In the genomic region with DNA sequence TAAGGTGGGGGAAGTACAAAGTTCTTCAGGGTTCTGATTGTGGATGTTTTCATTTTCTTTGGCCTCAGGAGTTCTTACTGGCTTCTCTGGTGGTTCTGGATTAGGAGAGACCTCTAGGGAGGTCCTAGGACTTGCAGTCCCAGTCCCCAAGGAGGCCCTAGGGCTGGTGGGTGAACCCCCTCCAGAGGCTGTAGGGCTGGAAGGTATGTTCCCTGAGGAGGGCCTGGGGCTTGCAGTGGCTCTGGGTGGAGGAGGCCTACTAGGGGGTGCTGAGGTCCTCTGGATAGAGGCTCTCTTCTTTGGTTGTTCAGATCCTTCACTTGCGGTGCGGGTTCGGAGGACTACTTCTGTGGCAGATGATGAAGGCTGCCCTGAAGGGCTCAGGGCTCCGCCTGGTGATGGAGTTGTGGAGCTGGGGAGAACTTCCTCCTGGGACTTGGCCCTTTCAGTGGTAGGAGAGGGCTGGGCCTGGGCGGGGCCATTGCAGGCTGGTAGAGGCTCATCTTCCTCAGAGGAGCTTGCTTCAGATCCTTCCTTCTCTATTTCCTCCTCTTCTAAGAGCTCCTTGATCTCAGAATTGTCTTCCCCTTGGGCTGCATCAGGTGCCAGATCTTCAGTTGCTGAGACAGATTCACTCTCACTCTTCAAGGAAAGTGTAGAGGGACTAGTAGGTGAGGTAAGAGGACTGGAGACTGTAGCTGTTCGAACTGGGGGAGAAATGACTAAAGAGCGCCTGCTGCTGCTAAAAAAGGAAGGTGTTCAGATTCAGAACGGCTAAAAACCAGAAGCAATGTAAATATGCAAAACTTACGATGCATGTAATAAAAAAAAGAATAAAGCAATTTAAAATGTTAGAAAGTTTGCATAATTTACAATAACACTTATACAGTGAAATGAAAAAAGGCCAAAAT, we compare ENCODE assay signal across 10 cellular contexts. TPM values are rescaled to one million over a fixed set of nuclear protein-coding genes. Genes with fewer than 3 reads are reported as not detected.
A peak's percentile ranks its signal among the peaks of the same experiment; 100 is the strongest.
DNase-seq lines count a peak whose midpoint lies in the region; ATAC-seq and TF ChIP-seq lines count a peak whose summit lies in the region.
"Not testable (repeated sequence)": the region's sequence is repeated elsewhere in the genome, so short reads cannot be mapped to it uniquely, and the experiment has no call there.
"Had no signal": no experiment of that assay in that cellular context is flagged by ENCODE, and none has a peak within 500 bp of the region (broad histone marks: within the 10 kb centered on the region; RNA-seq: fewer than 3 reads in every experiment).

No MANE protein-coding gene starts in this region.

- not testable (repeated sequence) for H2BK5ac ChIP-seq in H9 (ENCODE audit: insufficient read length, low read length)

- H3K27me3 Mint-ChIP-seq in CD14-positive monocyte (ENCODE audit: low read depth in 3 of 3); H9 (ENCODE audit: low read depth); activated naive CD4-positive, alpha-beta T cell treated with anti-CD3 and anti-CD28 coated beads, Interleukin-2, amount 50 U/mL, for 24 hours: not testable (repeated sequence)

- not testable (repeated sequence) for H3K4me3 ChIP-seq in Peyer's patch, sigmoid colon

- not testable (repeated sequence) for H3K56ac ChIP-seq in H9 (ENCODE audit: insufficient read length, low read depth, low read length)

- H3K4me2 ChIP-seq in H9 (ENCODE audit: insufficient read depth, insufficient read length, low read length): not testable (repeated sequence)

- ATAC-seq in left cardiac atrium: peak in 1 of 2 donors; percentile 68

- not testable (repeated sequence) for TF ChIP-seq EP300 in sigmoid colon (IDR thresholded peaks at IDR 0.05)

- H2BK15ac ChIP-seq in H9 (ENCODE audit: low read depth, low read length): not testable (repeated sequence)

- H3K79me2 ChIP-seq in H9 (ENCODE audit: insufficient read depth, low read length): not testable (repeated sequence)

- H2BK120ac ChIP-seq in H9 (ENCODE audit: low read depth, low read length, poor library complexity, severe bottlenecking): not testable (repeated sequence)

- H3K27ac ChIP-seq in H9 (ENCODE audit: insufficient read length, low read depth, low read length); sigmoid colon: not testable (repeated sequence)
- H3K27ac ChIP-seq in Peyer's patch: peak overlapping the region in 1 of 4 donors; percentile 38

- not testable (repeated sequence) for H3K9me3 Mint-ChIP-seq in CD14-positive monocyte; H9; activated naive CD4-positive, alpha-beta T cell treated with anti-CD3 and anti-CD28 coated beads, Interleukin-2, amount 50 U/mL, for 24 hours

- H3K4ac ChIP-seq in H9 (ENCODE audit: low read depth, low read length): not testable (repeated sequence)

- not testable (repeated sequence) for H3K4me1 ChIP-seq in H9 (ENCODE audit: insufficient read depth, low read length); Peyer's patch; sigmoid colon

- H3K36me3 Mint-ChIP-seq in CD14-positive monocyte: peaks cover 60 to 91% of the 10 kb centered on the region in 2 donors
- not testable (repeated sequence) for H3K36me3 Mint-ChIP-seq in H9 (ENCODE audit: insufficient read depth in 1 of 3, low read depth in 3 of 3); activated naive CD4-positive, alpha-beta T cell treated with anti-CD3 and anti-CD28 coated beads, Interleukin-2, amount 50 U/mL, for 24 hours

- H3K79me1 ChIP-seq in H9 (ENCODE audit: insufficient read depth, low read depth, low read length, poor library complexity, severe bottlenecking): not testable (repeated sequence)

- H2AFZ ChIP-seq in H9 (ENCODE audit: low read length): not testable (repeated sequence)

- DNase-seq in CD14-positive monocyte (ENCODE audit: low spot score): peak; percentile 71
- DNase-seq in H9: peak; percentile 44
- peak; percentile 44 to 87 (median 86) for DNase-seq in Peyer's patch
- peak; percentile 38 for DNase-seq in left cardiac atrium
- peak; percentile 66 for DNase-seq in sigmoid colon

- H3K4me1 Mint-ChIP-seq in CD14-positive monocyte: peaks cover 19% of the 10 kb centered on the region
- H3K4me1 Mint-ChIP-seq in H9: not testable (repeated sequence)
- H3K4me1 Mint-ChIP-seq in activated naive CD4-positive, alpha-beta T cell treated with anti-CD3 and anti-CD28 coated beads, Interleukin-2, amount 50 U/mL, for 24 hours: peaks cover 24% of the 10 kb centered on the region

- intact Hi-C loops in CD14-positive monocyte (cut with micrococcal nuclease); left cardiac atrium (cut with DNase I); sigmoid colon (cut with DNase I): not testable (repeated sequence)

- not testable (repeated sequence) for H3T11ph ChIP-seq in H9 (ENCODE audit: low read length)

- H3K9me3 ChIP-seq in H9 (ENCODE audit: control insufficient read depth, low read depth, low read length); Peyer's patch; sigmoid colon: not testable (repeated sequence)

- not testable (repeated sequence) for H2BK20ac ChIP-seq in H9 (ENCODE audit: low read depth, low read length, poor library complexity, severe bottlenecking)

- H3K36me3 ChIP-seq in Peyer's patch, sigmoid colon: not testable (repeated sequence)

- TF ChIP-seq CTCF in CD14-positive monocyte (IDR thresholded peaks at IDR 0.05): peak; percentile 18
- TF ChIP-seq CTCF in H9 (conservative IDR thresholded peaks at IDR 0.05); sigmoid colon (IDR thresholded peaks at IDR 0.05): not testable (repeated sequence)
- TF ChIP-seq CTCF in Peyer's patch (IDR thresholded peaks at IDR 0.05): peak in 3 of 6 experiments; percentile 14 to 34 (median 25)

- H3K23me2 ChIP-seq in H9 (ENCODE audit: insufficient read length, low read depth, low read length, poor library complexity, severe bottlenecking): not testable (repeated sequence)

- not testable (repeated sequence) for H3K27me3 ChIP-seq in H9 (ENCODE audit: insufficient read depth, low read length); Peyer's patch; sigmoid colon

- no CpG with 5 or more reads among the region's 9 CpGs for WGBS in H9 (ENCODE audit: extremely low coverage, insufficient read length, low lambda C conversion rate)
- 13 to 61% methylated on average over 9 of the region's 9 CpGs for WGBS in sigmoid colon, 2 donors

- not testable (repeated sequence) for H4K8ac ChIP-seq in H9 (replicated peaks; ENCODE audit: insufficient read length, low read depth, low read length)

- H3K4me3 Mint-ChIP-seq in CD14-positive monocyte: peak overlapping the region; percentile 40 to 67
- not testable (repeated sequence) for H3K4me3 Mint-ChIP-seq in H9; activated naive CD4-positive, alpha-beta T cell treated with anti-CD3 and anti-CD28 coated beads, Interleukin-2, amount 50 U/mL, for 24 hours

- H4K20me1 ChIP-seq in H9 (ENCODE audit: control insufficient read depth, insufficient read depth, insufficient read length): not testable (repeated sequence)

- H4K5ac ChIP-seq in H9 (ENCODE audit: insufficient read length, low read depth, low read length): not testable (repeated sequence)

- not testable (repeated sequence) for H2AK5ac ChIP-seq in H9 (ENCODE audit: insufficient read length, low read length)

- not testable (repeated sequence) for H3K18ac ChIP-seq in H9 (ENCODE audit: insufficient read length, low read depth, low read length)

- H3K14ac ChIP-seq in H9 (ENCODE audit: insufficient read depth, low read length): not testable (repeated sequence)

- peak overlapping the region; percentile 78 to 89 (median 88) for H3K27ac Mint-ChIP-seq in CD14-positive monocyte
- H3K27ac Mint-ChIP-seq in H9: peak overlapping the region in 1 of 3 experiments; percentile 6; a peak in 1 of 7 replicates
- peak overlapping the region; percentile 86 for H3K27ac Mint-ChIP-seq in activated naive CD4-positive, alpha-beta T cell treated with anti-CD3 and anti-CD28 coated beads, Interleukin-2, amount 50 U/mL, for 24 hours

- H3K23ac ChIP-seq in H9 (ENCODE audit: insufficient read length, low read depth, low read length): not testable (repeated sequence)

- not testable (repeated sequence) for H4K91ac ChIP-seq in H9 (ENCODE audit: insufficient read length, low read depth, low read length)

- not testable (repeated sequence) for TF ChIP-seq POLR2A in Peyer's patch (IDR thresholded peaks at IDR 0.05); sigmoid colon (IDR thresholded peaks at IDR 0.05)

- not testable (repeated sequence) for H3K9ac ChIP-seq in H9 (ENCODE audit: extremely low read depth, insufficient read length, low read length)

- H2BK12ac ChIP-seq in H9 (ENCODE audit: insufficient read length, low read depth, low read length): not testable (repeated sequence)

RNA-seq across cellular contexts. Expression of gene SMAGP, which starts 21.6 kb away (rescaled TPM):
- polyA plus RNA-seq in CD14-positive monocyte (1 to 10 TPM; 3.0 to 6.6 TPM), sigmoid colon (10 to 100 TPM; 78.8 to 81.7 (median 81.1) TPM)
- total RNA-seq in H9 (2021) (11.3 and 12.4 TPM in 2 replicates), Peyer's patch (10 to 100 TPM; 23.1 to 42.9 (median 39.1) TPM), left cardiac atrium (1 to 10 TPM; 5.0 to 6.0 TPM), sigmoid colon (1 to 10 TPM; 1.9 to 5.3 (median 3.4) TPM)

RNA-seq across cellular contexts. Expression of gene BIN2, which starts 32.1 kb away (rescaled TPM):
- 100 to 1,000 TPM; 120 to 196 TPM for polyA plus RNA-seq in CD14-positive monocyte
- total RNA-seq in H9 (2021): not detected in 2 replicates
- total RNA-seq in Peyer's patch: 10 to 100 TPM in 1 of 4 donors, 1 to 10 TPM in 3; 2.3 to 38.0 (median 5.6) TPM
- total RNA-seq in left cardiac atrium: 1 to 10 TPM; 3.2 to 4.0 TPM
- 1 to 10 TPM; 2.3 to 4.2 (median 2.9) TPM for total RNA-seq in sigmoid colon
- polyA plus RNA-seq in sigmoid colon: 10 to 100 TPM in 2 of 3 donors, 1 to 10 TPM in 1; 7.4 to 21.2 (median 10.8) TPM
- total RNA-seq: astrocyte, kidney epithelial cell had no signal

RNA-seq across cellular contexts. Expression of gene DAZAP2, which starts 53.2 kb away (rescaled TPM):
- polyA plus RNA-seq in CD14-positive monocyte (1,000 to 10,000 TPM; 1,697 to 2,004 TPM), sigmoid colon (100 to 1,000 TPM; 428 to 701 (median 638) TPM)
- total RNA-seq in H9 (2021) (23.6 and 25.8 TPM in 2 replicates), Peyer's patch (100 to 1,000 TPM; 220 to 372 (median 284) TPM), left cardiac atrium (100 to 1,000 TPM; 127 to 157 TPM), sigmoid colon (100 to 1,000 TPM; 107 to 265 (median 191) TPM)

RNA-seq across cellular contexts. Expression of gene CELA1, which starts 54.6 kb away (rescaled TPM):
- polyA plus RNA-seq in CD14-positive monocyte (1 to 10 TPM in 1 of 2 donors, under 1 TPM in 1; 0.67 to 3.0 TPM), sigmoid colon (not detected)
- total RNA-seq in H9 (2021) (not detected in 2 replicates), Peyer's patch (not detected), left cardiac atrium (not detected), sigmoid colon (not detected)
- total RNA-seq: astrocyte, frontal cortex, kidney epithelial cell, urinary bladder had no signal
- polyA plus RNA-seq: urinary bladder had no signal
